In the genomic region with DNA sequence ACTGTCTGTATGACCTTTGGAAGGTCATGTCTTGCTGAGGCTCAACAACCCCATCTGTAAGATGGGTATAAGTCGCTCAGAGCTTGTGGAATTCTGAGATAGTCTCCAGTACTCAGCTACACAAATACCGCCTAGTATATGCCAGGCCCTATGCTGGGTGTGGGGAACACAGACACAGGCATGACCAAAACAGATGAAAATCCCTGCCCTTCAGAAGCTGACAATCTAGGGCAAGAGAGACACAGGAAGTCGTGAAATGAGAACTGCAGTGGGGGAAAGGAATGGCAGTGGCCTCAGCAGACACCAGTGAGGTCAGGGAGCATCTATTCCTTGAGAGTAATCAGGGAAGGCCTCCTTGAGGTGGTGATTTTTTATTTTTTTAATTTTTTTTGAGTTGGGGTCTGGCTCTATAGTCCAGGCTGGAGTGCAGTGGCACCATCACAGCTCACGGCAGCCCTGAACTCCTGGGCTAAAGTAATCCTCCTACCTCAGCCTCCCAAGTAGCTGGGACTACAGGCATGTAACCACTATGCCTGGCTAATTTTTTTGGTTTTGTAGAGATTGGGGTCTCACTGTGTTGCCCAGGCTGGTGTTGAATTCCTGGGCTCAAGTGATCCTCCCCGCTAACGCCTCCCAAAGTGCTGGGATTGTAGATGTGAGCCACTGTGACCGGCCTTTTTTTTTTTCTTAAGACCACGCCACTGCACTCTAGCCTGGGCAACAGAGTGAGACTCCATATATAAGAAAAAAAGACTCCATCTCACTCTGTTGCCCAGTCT, we compare ENCODE assay signal across 22 cellular contexts. TPM values are rescaled to one million over a fixed set of nuclear protein-coding genes. Genes with fewer than 3 reads are reported as not detected.
DNase-seq lines count a peak whose midpoint lies in the region; ATAC-seq and TF ChIP-seq lines count a peak whose summit lies in the region.
"Had no signal": no experiment of that assay in that cellular context is flagged by ENCODE, and none has a peak within 500 bp of the region (broad histone marks: within the 10 kb centered on the region; RNA-seq: fewer than 3 reads in every experiment).

No MANE protein-coding gene starts in this region.

- no peak for TF ChIP-seq CTCF in nephron progenitor cell (IDR thresholded peaks at IDR 0.05)

- no peak for ATAC-seq in T-cell (replicated peaks in 1 of 4)
- ATAC-seq: HCT116 had no signal

- H3K27ac Mint-ChIP-seq in activated naive CD4-positive, alpha-beta T cell treated with anti-CD3 and anti-CD28 coated beads, Interleukin-2, amount 50 U/mL, for 24 hours: peak overlapping the region; percentile 12
- peak overlapping the region; percentile 77 to 85 for H3K27ac Mint-ChIP-seq in T-cell
- H3K27ac Mint-ChIP-seq in activated naive CD8-positive, alpha-beta T cell treated with anti-CD3 and anti-CD28 coated beads for 36 hours: peak overlapping the region; percentile 68
- peak overlapping the region; percentile 68 for H3K27ac Mint-ChIP-seq in nephron progenitor cell
- H3K27ac Mint-ChIP-seq: neural progenitor cell had no signal

- H3K27me3 Mint-ChIP-seq in activated naive CD4-positive, alpha-beta T cell treated with anti-CD3 and anti-CD28 coated beads, Interleukin-2, amount 50 U/mL, for 24 hours: no peaks in the 10 kb centered on the region
- peaks cover 0 to 2% of the 10 kb centered on the region in 2 donors for H3K27me3 Mint-ChIP-seq in T-cell
- no peaks in the 10 kb centered on the region for H3K27me3 Mint-ChIP-seq in activated naive CD8-positive, alpha-beta T cell treated with anti-CD3 and anti-CD28 coated beads for 36 hours
- peaks cover 34% of the 10 kb centered on the region for H3K27me3 Mint-ChIP-seq in nephron progenitor cell (ENCODE audit: low read depth, poor library complexity)

- DNase-seq in activated naive CD4-positive, alpha-beta T cell (lab: John Stamatoyannopoulos, UW): no peak
- no peak for DNase-seq in T-cell
- no peak for DNase-seq in activated naive CD8-positive, alpha-beta T cell treated with anti-CD3 and anti-CD28 coated beads for 36 hours
- no peak for DNase-seq in nephron progenitor cell
- no peak for DNase-seq in NCI-H2029 (lab: John Stamatoyannopoulos, UW)
- DNase-seq in NCI-H774 (lab: John Stamatoyannopoulos, UW): no peak
- DNase-seq: activated gamma-delta T cell treated with Interleukin-2 at 50 U/mL for 16 hours; activated T-cell treated with anti-CD3 and anti-CD28 coated beads for 4 hours; aorta; C1 segment of cervical spinal cord; IMR-90; NCI-H446 treated with DMSO at 0.1 percent for 48 hours; retina; SIG-M5; stimulated activated naive CD4-positive, alpha-beta T cell; upper lobe of right lung; WERI-Rb-1 had no signal

- no peak overlapping the region for H3K4me3 Mint-ChIP-seq in activated naive CD4-positive, alpha-beta T cell treated with anti-CD3 and anti-CD28 coated beads, Interleukin-2, amount 50 U/mL, for 24 hours
- H3K4me3 Mint-ChIP-seq in T-cell (peak overlapping the region in 2 of 3 donors; percentile 44 to 95), nephron progenitor cell (no peak overlapping the region)
- no peak overlapping the region for H3K4me3 Mint-ChIP-seq in activated naive CD8-positive, alpha-beta T cell treated with anti-CD3 and anti-CD28 coated beads for 36 hours
- H3K4me3 Mint-ChIP-seq: neural progenitor cell had no signal

- H3K4me1 Mint-ChIP-seq in activated naive CD4-positive, alpha-beta T cell treated with anti-CD3 and anti-CD28 coated beads, Interleukin-2, amount 50 U/mL, for 24 hours: peaks cover 30% of the 10 kb centered on the region
- H3K4me1 Mint-ChIP-seq in T-cell: peaks cover 32 to 38% (median 33%) of the 10 kb centered on the region in 3 donors
- H3K4me1 Mint-ChIP-seq in activated naive CD8-positive, alpha-beta T cell treated with anti-CD3 and anti-CD28 coated beads for 36 hours: peaks cover 25% of the 10 kb centered on the region
- peaks cover 23% of the 10 kb centered on the region for H3K4me1 Mint-ChIP-seq in nephron progenitor cell

- H3K9me3 Mint-ChIP-seq in activated naive CD4-positive, alpha-beta T cell treated with anti-CD3 and anti-CD28 coated beads, Interleukin-2, amount 50 U/mL, for 24 hours: no peaks in the 10 kb centered on the region
- H3K9me3 Mint-ChIP-seq in T-cell: no peaks in the 10 kb centered on the region
- no peaks in the 10 kb centered on the region for H3K9me3 Mint-ChIP-seq in activated naive CD8-positive, alpha-beta T cell treated with anti-CD3 and anti-CD28 coated beads for 36 hours
- no peaks in the 10 kb centered on the region for H3K9me3 Mint-ChIP-seq in nephron progenitor cell

- CTCF ChIA-PET in T-cell (lab: Charles Lee): no interaction called here

- POLR2A ChIA-PET in T-cell (lab: Charles Lee): no interaction called here

- H3K36me3 Mint-ChIP-seq in activated naive CD4-positive, alpha-beta T cell treated with anti-CD3 and anti-CD28 coated beads, Interleukin-2, amount 50 U/mL, for 24 hours: no peaks in the 10 kb centered on the region
- no peaks in the 10 kb centered on the region for H3K36me3 Mint-ChIP-seq in T-cell
- H3K36me3 Mint-ChIP-seq in activated naive CD8-positive, alpha-beta T cell treated with anti-CD3 and anti-CD28 coated beads for 36 hours: peaks cover 6% of the 10 kb centered on the region
- no peaks in the 10 kb centered on the region for H3K36me3 Mint-ChIP-seq in nephron progenitor cell (ENCODE audit: low read depth)
- H3K36me3 Mint-ChIP-seq: neural progenitor cell had no signal

RNA-seq across cellular contexts. Expression of gene TMIGD2, which starts 3.2 kb away (rescaled TPM):
- total RNA-seq in T-cell: 10 to 100 TPM; 13.5 to 44.0 (median 32.4) TPM
- 10 to 100 TPM; 12.6 to 14.7 TPM for total RNA-seq in activated naive CD8-positive, alpha-beta T cell treated with anti-CD3 and anti-CD28 coated beads for 36 hours
- total RNA-seq: IMR-90, temporal lobe had no signal

RNA-seq across cellular contexts. Expression of gene FSD1, which starts 5.4 kb away (rescaled TPM):
- 1 to 10 TPM; 2.8 to 4.1 (median 3.4) TPM for total RNA-seq in T-cell
- total RNA-seq in activated naive CD8-positive, alpha-beta T cell treated with anti-CD3 and anti-CD28 coated beads for 36 hours: 10 to 100 TPM; 21.0 to 21.3 TPM

RNA-seq across cellular contexts. Expression of gene SHD, which starts 19.9 kb away (rescaled TPM):
- total RNA-seq in T-cell: under 1 TPM in 1 of 5 donors, not detected in 4; 0.19 TPM
- total RNA-seq in activated naive CD8-positive, alpha-beta T cell treated with anti-CD3 and anti-CD28 coated beads for 36 hours: not detected
- total RNA-seq: aorta, IMR-90, mucosa of gallbladder, upper lobe of right lung had no signal

RNA-seq across cellular contexts. Expression of gene STAP2, which starts 39.7 kb away (rescaled TPM):
- 1 to 10 TPM; 2.3 to 3.7 (median 2.9) TPM for total RNA-seq in T-cell
- total RNA-seq in activated naive CD8-positive, alpha-beta T cell treated with anti-CD3 and anti-CD28 coated beads for 36 hours: 10 to 100 TPM; 12.3 to 13.1 TPM

RNA-seq across cellular contexts. Expression of gene MPND, which starts 44.4 kb away (rescaled TPM):
- 10 to 100 TPM; 10.7 to 27.3 (median 22.6) TPM for total RNA-seq in T-cell
- total RNA-seq in activated naive CD8-positive, alpha-beta T cell treated with anti-CD3 and anti-CD28 coated beads for 36 hours: 10 to 100 TPM; 15.6 to 18.8 TPM

Comparison
In these comparisons a context has a peak if more than half of its experiments do, and no peak if none do; other contexts are left out.
1. H3K27ac Mint-ChIP-seq: peak in every context shown above with its lines; median percentile 81 in T-cell; 68 in activated naive CD8-positive, alpha-beta T cell treated with anti-CD3 and anti-CD28 coated beads for 36 hours; 68 in nephron progenitor cell; 12 in activated naive CD4-positive, alpha-beta T cell treated with anti-CD3 and anti-CD28 coated beads, Interleukin-2, amount 50 U/mL, for 24 hours.
2. H3K4me3 Mint-ChIP-seq: peak in T-cell (2 of 3); none in activated naive CD4-positive, alpha-beta T cell treated with anti-CD3 and anti-CD28 coated beads, Interleukin-2, amount 50 U/mL, for 24 hours (single experiment), activated naive CD8-positive, alpha-beta T cell treated with anti-CD3 and anti-CD28 coated beads for 36 hours (single experiment) and nephron progenitor cell (single experiment).
3. RNA of gene FSD1, which starts 5.4 kb away (total RNA-seq): 21.0 to 21.3 TPM in activated naive CD8-positive, alpha-beta T cell treated with anti-CD3 and anti-CD28 coated beads for 36 hours; 2.8 to 4.1 TPM in T-cell; every median in the first group is over 4 times any median in the second.